8 cellular contexts compared by ENCODE assay signal in the genomic region with DNA sequence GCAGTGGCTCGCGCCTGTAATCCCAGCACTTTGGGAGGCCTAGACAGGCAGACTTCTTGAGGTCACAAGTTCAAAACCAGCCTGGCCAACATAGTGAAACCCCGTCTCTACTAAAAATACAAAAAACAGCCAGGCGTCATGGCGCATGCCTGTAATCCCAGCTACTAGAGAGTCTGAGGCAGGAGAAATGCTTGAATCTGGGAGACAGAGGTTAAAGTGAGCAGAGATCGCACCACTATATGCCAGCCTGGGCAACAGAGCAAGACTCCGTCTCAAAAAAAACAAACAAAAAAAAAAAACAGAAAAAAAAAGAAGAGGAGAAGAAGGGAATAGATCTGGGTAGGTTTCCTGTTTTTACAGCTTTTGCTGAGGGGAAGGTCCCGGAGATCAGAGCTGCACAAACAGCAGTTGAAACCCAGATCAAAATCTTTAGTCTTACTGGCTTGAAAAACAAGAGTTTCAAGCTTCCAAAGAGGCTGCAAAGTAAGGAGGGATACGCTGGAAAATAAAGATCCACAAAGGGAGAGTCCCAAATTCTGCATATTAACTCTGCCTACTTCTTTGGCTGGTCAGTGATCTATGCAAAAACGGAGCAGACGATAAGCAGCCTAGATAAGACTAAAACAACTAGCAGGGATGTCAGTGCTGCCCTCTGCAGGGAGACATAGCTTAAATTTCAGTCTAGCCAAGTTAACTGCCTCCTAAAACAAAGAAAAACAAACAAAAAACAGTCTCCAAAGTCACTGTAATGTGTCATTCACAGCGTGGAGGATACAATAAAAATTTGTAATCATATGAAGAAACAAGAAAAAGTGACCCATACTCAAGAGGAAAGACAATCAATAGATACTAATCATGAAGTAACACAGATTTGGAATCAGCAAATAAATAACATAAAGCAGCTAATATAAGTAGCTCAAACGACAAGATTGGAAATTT.
DNase-seq lines count a peak whose midpoint lies in the region; ATAC-seq and TF ChIP-seq lines count a peak whose summit lies in the region.

No MANE protein-coding gene starts in this region.

- H3K36me3 Mint-ChIP-seq in endodermal cell (ENCODE audit: low read depth) = peaks cover 8% of the 10 kb centered on the region

- no peaks in the 10 kb centered on the region for H3K9me2 ChIP-seq in MM.1S (replicated peaks; ENCODE audit: insufficient read depth, low read length)

- no peak for TF ChIP-seq POLR2A in thyroid gland (IDR thresholded peaks at IDR 0.05)

- no peak overlapping the region for H3K4me2 ChIP-seq in MM.1S (ENCODE audit: low read depth, low read length)

- peak; percentile 49 for TF ChIP-seq CTCF in MM.1S (IDR thresholded peaks at IDR 0.05; ENCODE audit: low read length)
- TF ChIP-seq CTCF in endodermal cell (conservative IDR thresholded peaks at IDR 0.05) = peak; percentile 87
- peak in 5 of 6 experiments; percentile 16 to 58 (median 40) for TF ChIP-seq CTCF in thyroid gland (IDR thresholded peaks at IDR 0.05)

- 67 to 74% methylated on average over 9 to 13 of the region's 13 CpGs for WGBS in endodermal cell (ENCODE audit: insufficient coverage in 1 of 2, insufficient read length in 1 of 2), 2 experiments
- 50 to 56% methylated on average over 13 of the region's 13 CpGs for WGBS in thyroid gland, 2 donors

- H2AFZ ChIP-seq in MM.1S (ENCODE audit: low read length) = no peak overlapping the region

- intact Hi-C loops in thyroid gland (cut with DNase I) = no loop called here

- H3K36me3 ChIP-seq in MM.1S (replicated peaks; ENCODE audit: insufficient read depth, low read length) = no peaks in the 10 kb centered on the region
- peaks cover 11% of the 10 kb centered on the region for H3K36me3 ChIP-seq in endodermal cell (ENCODE audit: control insufficient read depth, insufficient read depth, low read length)
- no peaks in the 10 kb centered on the region for H3K36me3 ChIP-seq in thyroid gland

- H3K27ac Mint-ChIP-seq in endodermal cell = peak overlapping the region; percentile 78

- H3K4me3 ChIP-seq in MM.1S (ENCODE audit: low read length) (no peak overlapping the region), endodermal cell (ENCODE audit: low read length) (peak overlapping the region; percentile 25), thyroid gland (replicated peaks in 1 of 3) (no peak overlapping the region)

- no peak overlapping the region for H3K4me3 Mint-ChIP-seq in endodermal cell

- peaks cover 26% of the 10 kb centered on the region for H3K4me1 Mint-ChIP-seq in endodermal cell

- H3F3A ChIP-seq in MM.1S (ENCODE audit: insufficient read depth, low read length) = no peaks in the 10 kb centered on the region

- peaks cover 80% of the 10 kb centered on the region for H3K79me2 ChIP-seq in MM.1S (ENCODE audit: low read length)

- ATAC-seq in HG03108 (IDR thresholded peaks at IDR 0.05; ENCODE audit: unreplicated experiment) = no peak

- H4K20me1 ChIP-seq in MM.1S (ENCODE audit: insufficient read depth, low read length) = no peaks in the 10 kb centered on the region

- no peak overlapping the region for H3K27ac ChIP-seq in MM.1S (ENCODE audit: low read length)
- H3K27ac ChIP-seq in endodermal cell (ENCODE audit: low read depth, low read length) = no peak overlapping the region
- H3K27ac ChIP-seq in thyroid gland = no peak overlapping the region

- no peaks in the 10 kb centered on the region for H3K27me3 ChIP-seq in MM.1S (replicated peaks; ENCODE audit: insufficient read depth, low read length)
- H3K27me3 ChIP-seq in endodermal cell (ENCODE audit: control insufficient read depth, insufficient read depth, low read length, poor library complexity, severe bottlenecking) = no peaks in the 10 kb centered on the region
- no peaks in the 10 kb centered on the region for H3K27me3 ChIP-seq in thyroid gland

- DNase-seq in GM04503 (ENCODE audit: low read depth) = peak; percentile 12
- peak; percentile 6 for DNase-seq in MM.1S
- DNase-seq in activated CD4-positive, alpha-beta T cell treated with anti-CD3 and anti-CD28 coated beads for 4 hours = peak; percentile 34 to 56
- peak; percentile 86 for DNase-seq in endodermal cell
- peak; percentile 15 for DNase-seq in mucosa of gallbladder (ENCODE audit: low spot score)
- peak; percentile 34 to 44 for DNase-seq in thyroid gland
- no peak for DNase-seq in DMS79 treated with DMSO at 0.1 percent for 48 hours (lab: John Stamatoyannopoulos, UW)

- no peaks in the 10 kb centered on the region for H3K9me3 ChIP-seq in MM.1S (replicated peaks; ENCODE audit: insufficient read depth, low read length)
- H3K9me3 ChIP-seq in endodermal cell (ENCODE audit: control insufficient read depth, low read length) = no peaks in the 10 kb centered on the region
- H3K9me3 ChIP-seq in thyroid gland = no peaks in the 10 kb centered on the region

- H3K9ac ChIP-seq in MM.1S (ENCODE audit: low read length) = no peak overlapping the region
- no peak overlapping the region for H3K9ac ChIP-seq in endodermal cell (ENCODE audit: extremely low read depth, low read length, poor library complexity, severe bottlenecking)

- no peaks in the 10 kb centered on the region for H3K27me3 Mint-ChIP-seq in endodermal cell (ENCODE audit: insufficient read depth)

- H3K4me1 ChIP-seq in MM.1S (ENCODE audit: low read length) (no peaks in the 10 kb centered on the region), endodermal cell (ENCODE audit: control insufficient read depth, insufficient read depth, low read length) (no peaks in the 10 kb centered on the region), thyroid gland (peaks cover 11 to 13% of the 10 kb centered on the region in 2 donors)

- H3K9me3 Mint-ChIP-seq in endodermal cell = no peaks in the 10 kb centered on the region
